Comparison of ENCODE assay signal across 8 cellular contexts in genomic region chr9:99059074-99059894, GRCh38. TPM values are rescaled to one million over a fixed set of nuclear protein-coding genes. Genes with fewer than 3 reads are reported as not detected.
A peak's percentile ranks its signal among the peaks of the same experiment; 100 is the strongest.
DNase-seq lines count a peak whose midpoint lies in the region; ATAC-seq, FAIRE-seq and TF ChIP-seq lines count a peak whose summit lies in the region.

No MANE protein-coding gene starts in this region.

- H3K27ac ChIP-seq in astrocyte (ENCODE audit: low read depth, low read length): peak overlapping the region; percentile 38

- DNase-seq in EH (ENCODE audit: low read depth): peak; percentile 54
- DNase-seq in KG1 (lab: John Stamatoyannopoulos, UW): peak; percentile 74
- DNase-seq in astrocyte (ENCODE audit: low read depth): no peak
- DNase-seq in putamen (ENCODE audit: low spot score): peak; percentile 46
- DNase-seq in T-helper 9 cell: no peak
- no peak for DNase-seq in stimulated activated CD4-positive, alpha-beta T cell treated with anti-CD3 and anti-CD28 coated beads, Interleukin-4, amount 100 ng/mL, for 4 hours
- DNase-seq in frontal cortex (ENCODE audit: low spot score in 2 of 2): no peak

- H3K9me3 Mint-ChIP-seq in astrocyte (ENCODE audit: unreplicated experiment): peaks cover 8% of the 10 kb centered on the region

- no peak for TF ChIP-seq CTCF in astrocyte (IDR thresholded peaks at IDR 0.05; ENCODE audit: insufficient read depth, low read depth, low read length)

- ATAC-seq in GM21367 (IDR thresholded peaks at IDR 0.05; ENCODE audit: unreplicated experiment): peak; percentile 57

- H3K27ac Mint-ChIP-seq in astrocyte (ENCODE audit: unreplicated experiment): peak overlapping the region; percentile 59

- H4K20me1 ChIP-seq in astrocyte (ENCODE audit: insufficient read depth, low read length): no peaks in the 10 kb centered on the region

- H3K27me3 Mint-ChIP-seq in astrocyte (ENCODE audit: low read depth, unreplicated experiment): peaks cover 26% of the 10 kb centered on the region

- H2AFZ ChIP-seq in astrocyte (ENCODE audit: low read depth, low read length): no peak overlapping the region

- peaks cover 10% of the 10 kb centered on the region for H3K36me3 Mint-ChIP-seq in astrocyte (ENCODE audit: low read depth, unreplicated experiment)

- H3K27me3 ChIP-seq in astrocyte (ENCODE audit: insufficient read depth, low read length): peaks cover 9% of the 10 kb centered on the region

- no peak overlapping the region for H3K9ac ChIP-seq in astrocyte (ENCODE audit: low read length)

- FAIRE-seq in astrocyte (lab: Jason Lieb, UNC) (no peak), frontal cortex (lab: Jason Lieb, UNC) (no peak)

- H3K36me3 ChIP-seq in astrocyte (ENCODE audit: insufficient read depth, low read length): no peaks in the 10 kb centered on the region

- H3K4me3 ChIP-seq in astrocyte (ENCODE audit: insufficient read depth, low read depth, low read length): no peak overlapping the region

- H3K4me1 ChIP-seq in astrocyte (ENCODE audit: insufficient read depth, low read length): peaks cover 55% of the 10 kb centered on the region

- H3K4me1 Mint-ChIP-seq in astrocyte (ENCODE audit: low read depth, unreplicated experiment): peaks cover 45% of the 10 kb centered on the region

- no peak overlapping the region for H3K4me3 Mint-ChIP-seq in astrocyte (ENCODE audit: unreplicated experiment)

- no peaks in the 10 kb centered on the region for H3K79me2 ChIP-seq in astrocyte (ENCODE audit: insufficient read depth, low read length)

- no peaks in the 10 kb centered on the region for H3K9me3 ChIP-seq in astrocyte (ENCODE audit: insufficient read depth, low read depth, low read length)

- peak overlapping the region; percentile 80 for H3K4me2 ChIP-seq in astrocyte (ENCODE audit: low read length)

RNA-seq across cellular contexts. Expression of gene TGFBR1, which starts 45.6 kb away (rescaled TPM):
- 203 and 213 TPM in 2 replicates for total RNA-seq in astrocyte
- total RNA-seq in frontal cortex: 75.8 TPM

Comparison
In these comparisons a context has a peak if more than half of its experiments do, and no peak if none do; other contexts are left out.
1. DNase-seq: peak in EH (single experiment), KG1 (single experiment) and putamen (single experiment); none in astrocyte (single experiment), T-helper 9 cell (single experiment), stimulated activated CD4-positive, alpha-beta T cell treated with anti-CD3 and anti-CD28 coated beads, Interleukin-4, amount 100 ng/mL, for 4 hours (0 of 2) and frontal cortex (0 of 2).